18 cellular contexts compared by ENCODE assay signal in genomic region chr3:187979543-187979942, GRCh38.
A peak's percentile ranks its signal among the peaks of the same experiment; 100 is the strongest.
DNase-seq lines count a peak whose midpoint lies in the region; ATAC-seq lines count a peak whose summit lies in the region.
"Had no signal": no experiment of that assay in that cellular context is flagged by ENCODE, and none has a peak within 500 bp of the region (broad histone marks: within the 10 kb centered on the region; RNA-seq: fewer than 3 reads in every experiment).

No MANE protein-coding gene starts in this region.

- H3K27me3 Mint-ChIP-seq in activated CD4-positive, alpha-beta T cell treated with anti-CD3 and anti-CD28 coated beads, Interleukin-2, amount 10 ng/mL, durations not matched to agents 7 days and 5 days: no peaks in the 10 kb centered on the region
- H3K27me3 Mint-ChIP-seq in memory B cell: peaks cover 6% of the 10 kb centered on the region

- POLR2A ChIA-PET in activated CD4-positive, alpha-beta T cell treated with anti-CD3 and anti-CD28 coated beads, Interleukin-2, amount 10 ng/mL, durations not matched to agents 7 days and 5 days (lab: Charles Lee): interaction anchor here (0.6 kb wide), 1 partner anchor 11 kb away, joined by 3 read pairs; no protein-coding TSS in a partner anchor

- peaks cover 10% of the 10 kb centered on the region for H3K9me3 Mint-ChIP-seq in activated CD4-positive, alpha-beta T cell treated with anti-CD3 and anti-CD28 coated beads, Interleukin-2, amount 10 ng/mL, durations not matched to agents 7 days and 5 days
- no peaks in the 10 kb centered on the region for H3K9me3 Mint-ChIP-seq in memory B cell

- peak overlapping the region; percentile 75 for H3K27ac Mint-ChIP-seq in activated CD4-positive, alpha-beta T cell treated with anti-CD3 and anti-CD28 coated beads, Interleukin-2, amount 10 ng/mL, durations not matched to agents 7 days and 5 days
- H3K27ac Mint-ChIP-seq in memory B cell: peak overlapping the region; percentile 79
- H3K27ac Mint-ChIP-seq: T-helper 1 cell treated with Interleukin-12 subunit alpha and Interleukin-12 subunit beta and Interleukin-4 antibody, amounts not matched to agents 30 μg/mL and 1 μg/mL, for 36 hours had no signal

- DNase-seq in activated CD4-positive, alpha-beta T cell treated with anti-CD3 and anti-CD28 coated beads, Interleukin-2, amount 10 ng/mL, durations not matched to agents 7 days and 5 days: peak; percentile 51
- no peak for DNase-seq in activated CD4-positive, alpha-beta T cell treated with anti-CD3 and anti-CD28 coated beads, Interleukin-2, amount 50 U/mL, for 48 hours
- DNase-seq in Kasumi-1 (lab: John Stamatoyannopoulos, UW): peak; percentile 7 to 34
- peak; percentile 16 for DNase-seq in T-helper 9 cell
- peak; percentile 62 to 68 for DNase-seq in memory B cell (ENCODE audit: low spot score in 2 of 2)
- no peak for DNase-seq in stimulated activated CD8-positive, alpha-beta memory T cell treated with anti-CD3 and anti-CD28 coated beads, Interleukin-4, amount 100 ng/mL, for 48 hours
- DNase-seq: ACHN; activated CD4-positive, alpha-beta T cell treated with anti-CD3 and anti-CD28 coated beads, Interleukin-2, amount 50 U/mL, for 4 hours; Calu3; NCI-H1105 treated with DMSO at 0.1 percent for 48 hours; NCI-H446; pancreas; small intestine; stomach had no signal

- H3K4me1 Mint-ChIP-seq in activated CD4-positive, alpha-beta T cell treated with anti-CD3 and anti-CD28 coated beads, Interleukin-2, amount 10 ng/mL, durations not matched to agents 7 days and 5 days: peaks cover 58% of the 10 kb centered on the region
- peaks cover 43% of the 10 kb centered on the region for H3K4me1 Mint-ChIP-seq in memory B cell

- ATAC-seq in memory B cell (ENCODE audit: low read depth) (peak; percentile 87), HG02759 (IDR thresholded peaks at IDR 0.05; ENCODE audit: unreplicated experiment) (no peak), HG03095 (IDR thresholded peaks at IDR 0.05; ENCODE audit: unreplicated experiment) (no peak)
- ATAC-seq: Panc1, pancreas had no signal

- CTCF ChIA-PET in activated CD4-positive, alpha-beta T cell treated with anti-CD3 and anti-CD28 coated beads, Interleukin-2, amount 10 ng/mL, durations not matched to agents 7 days and 5 days (lab: Charles Lee): interaction anchor here (0.7 to 2.0 kb wide), 3 partner anchors 13 to 232 kb away, joined by 3 to 6 read pairs (median 6); no protein-coding TSS in a partner anchor

- no peak overlapping the region for H3K4me3 Mint-ChIP-seq in activated CD4-positive, alpha-beta T cell treated with anti-CD3 and anti-CD28 coated beads, Interleukin-2, amount 10 ng/mL, durations not matched to agents 7 days and 5 days
- peak overlapping the region; percentile 41 for H3K4me3 Mint-ChIP-seq in memory B cell
- H3K4me3 Mint-ChIP-seq: T-helper 1 cell treated with Interleukin-12 subunit alpha and Interleukin-12 subunit beta and Interleukin-4 antibody, amounts not matched to agents 30 μg/mL and 1 μg/mL, for 36 hours had no signal

- peaks cover 18% of the 10 kb centered on the region for H3K36me3 Mint-ChIP-seq in activated CD4-positive, alpha-beta T cell treated with anti-CD3 and anti-CD28 coated beads, Interleukin-2, amount 10 ng/mL, durations not matched to agents 7 days and 5 days (ENCODE audit: low read depth)
- H3K36me3 Mint-ChIP-seq in memory B cell: no peaks in the 10 kb centered on the region

Comparison
In these comparisons a context has a peak if more than half of its experiments do, and no peak if none do; other contexts are left out.
1. DNase-seq: peak in activated CD4-positive, alpha-beta T cell treated with anti-CD3 and anti-CD28 coated beads, Interleukin-2, amount 10 ng/mL, durations not matched to agents 7 days and 5 days (single experiment), Kasumi-1 (2 of 2), T-helper 9 cell (single experiment) and memory B cell (2 of 2); none in activated CD4-positive, alpha-beta T cell treated with anti-CD3 and anti-CD28 coated beads, Interleukin-2, amount 50 U/mL, for 48 hours (0 of 2) and stimulated activated CD8-positive, alpha-beta memory T cell treated with anti-CD3 and anti-CD28 coated beads, Interleukin-4, amount 100 ng/mL, for 48 hours (single experiment).